In the genomic region with DNA sequence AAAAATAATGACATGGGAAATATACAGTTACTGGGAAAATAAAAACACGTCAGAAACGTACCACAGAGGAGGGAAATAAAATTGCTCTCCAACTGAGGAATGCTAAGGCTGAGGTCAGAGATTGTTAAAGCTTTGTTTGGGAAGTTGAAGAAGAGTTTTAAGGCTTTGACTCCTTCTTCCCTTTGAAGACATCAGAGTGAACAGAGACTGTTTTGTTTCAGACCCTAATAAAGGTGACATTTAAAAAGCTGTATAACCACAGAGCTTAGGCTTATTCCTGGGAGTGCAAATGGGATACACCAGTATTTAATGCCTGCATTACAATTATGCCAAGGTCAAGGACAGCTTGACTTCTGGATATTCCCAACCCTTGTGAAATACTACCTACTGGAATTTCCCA, we compare ENCODE assay signal across 23 cellular contexts.
"Had no signal": no experiment of that assay in that cellular context is flagged by ENCODE, and none has a peak within 500 bp of the region (broad histone marks: within the 10 kb centered on the region; RNA-seq: fewer than 3 reads in every experiment).

No MANE protein-coding gene starts in this region.

- DNase-seq: dermis blood vessel endothelial cell; dorsolateral prefrontal cortex; effector CD4-positive, alpha-beta T cell; effector memory CD4-positive, alpha-beta T cell; foreskin keratinocyte; gastrocnemius medialis; glutamatergic neuron; head of caudate nucleus; heart right ventricle; hippocampal formation; left cardiac atrium; left lung; left ventricle myocardium superior; lower lobe of right lung; mucosa of descending colon; naive B cell had no signal

- H3K4me1 Mint-ChIP-seq: mesothelial cell of epicardium, naive B cell had no signal

- H3K9me3 Mint-ChIP-seq: mesothelial cell of epicardium had no signal

- H3K27ac ChIP-seq: coronary artery, dorsolateral prefrontal cortex, esophagus muscularis mucosa, foreskin keratinocyte, gastrocnemius medialis, heart right ventricle, left lung, lower lobe of right lung had no signal

- FAIRE-seq: colon, endothelial cell of umbilical vein, islet of Langerhans, keratinocyte had no signal

- H3K4me1 ChIP-seq: esophagus muscularis mucosa, foreskin keratinocyte, gastrocnemius medialis, heart right ventricle, left lung, lower lobe of right lung had no signal

- H3K36me3 ChIP-seq: esophagus muscularis mucosa, gastrocnemius medialis, heart right ventricle, left lung, lower lobe of right lung had no signal

- H3K9me3 ChIP-seq: esophagus muscularis mucosa, gastrocnemius medialis, left lung, lower lobe of right lung, mucosa of descending colon had no signal

- H3K27me3 ChIP-seq: esophagus muscularis mucosa, foreskin keratinocyte, gastrocnemius medialis, left lung had no signal

- H3K27me3 Mint-ChIP-seq: naive B cell had no signal

- ATAC-seq: foreskin keratinocyte, gastrocnemius medialis, heart right ventricle, left cardiac atrium, left lung, left ventricle myocardium superior, lower lobe of right lung, mucosa of descending colon had no signal

- H3K27ac Mint-ChIP-seq: mesothelial cell of epicardium, naive B cell had no signal

- H3K4me3 ChIP-seq: coronary artery, dorsolateral prefrontal cortex, esophagus muscularis mucosa, gastrocnemius medialis, heart right ventricle, left lung, lower lobe of right lung, mucosa of descending colon had no signal

- H3K4me3 Mint-ChIP-seq: mesothelial cell of epicardium, naive B cell had no signal

- H3K36me3 Mint-ChIP-seq: mesothelial cell of epicardium, naive B cell had no signal
